ENCODE assay signal across 12 cellular contexts in the genomic region with DNA sequence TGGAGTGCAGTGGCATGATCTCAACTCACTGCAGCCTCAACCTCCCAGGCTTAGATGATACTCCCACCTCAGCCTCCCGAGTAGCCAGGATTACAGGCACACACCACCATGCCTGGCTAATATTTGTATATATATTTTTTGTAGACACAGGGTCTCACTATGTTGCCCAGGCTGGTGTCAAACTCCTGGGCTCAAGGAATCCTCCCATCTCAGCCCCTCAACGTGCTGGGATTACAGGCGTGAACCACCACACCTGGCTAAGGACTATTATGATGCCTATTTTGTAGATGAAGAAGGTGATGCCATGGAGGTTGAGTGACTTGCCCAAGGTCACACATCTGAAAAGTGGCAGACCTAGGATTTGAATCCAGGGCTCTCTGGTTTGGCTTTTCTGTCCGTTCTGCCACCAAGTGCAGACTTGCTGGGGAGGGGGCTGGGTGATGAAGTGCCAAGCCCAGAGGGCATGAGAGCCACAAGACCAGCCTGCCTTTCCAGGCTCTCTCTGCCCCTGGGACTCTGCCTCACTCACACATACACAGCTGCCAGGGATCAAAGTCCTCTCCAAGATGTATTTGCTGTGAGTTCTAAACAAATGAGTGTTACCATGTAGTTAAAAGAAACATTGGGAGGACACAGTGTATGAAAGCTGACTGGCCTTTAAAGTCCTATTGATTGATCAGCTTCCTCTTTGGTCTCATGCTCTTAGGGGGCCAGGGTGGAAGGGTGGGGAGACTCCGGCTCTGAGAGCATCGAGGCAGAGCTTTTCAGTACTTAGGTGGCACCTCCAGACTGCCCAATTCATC. TPM values are rescaled to one million over a fixed set of nuclear protein-coding genes. Genes with fewer than 3 reads are reported as not detected.
DNase-seq lines count a peak whose midpoint lies in the region; ATAC-seq lines count a peak whose summit lies in the region.
"Had no signal": no experiment of that assay in that cellular context is flagged by ENCODE, and none has a peak within 500 bp of the region (broad histone marks: within the 10 kb centered on the region; RNA-seq: fewer than 3 reads in every experiment).

No MANE protein-coding gene starts in this region.

- ATAC-seq in left lobe of liver, result peak; percentile 89
- ATAC-seq: CD8-positive, alpha-beta T cell had no signal

- DNase-seq in COLO668 (lab: John Stamatoyannopoulos, UW; ENCODE audit: unreplicated experiment) (peak; percentile 78), NCI-H69 (lab: John Stamatoyannopoulos, UW) (peak; percentile 50), left lobe of liver (ENCODE audit: low spot score) (no peak), mucosa of gallbladder (ENCODE audit: low spot score) (peak; percentile 20), HCEC 1CT (no peak), DMS 273 treated with DMSO at 0.1 percent for 48 hours (lab: John Stamatoyannopoulos, UW) (no peak), GF-D8 (lab: John Stamatoyannopoulos, UW) (no peak)
- DNase-seq: Caco-2; CD8-positive, alpha-beta T cell; DMS79 treated with DMSO at 0.1 percent for 48 hours; EL; GM23248 had no signal

RNA-seq across cellular contexts. Expression of a gene that starts 21.3 kb away (rescaled TPM):
- total RNA-seq in left lobe of liver (13.5 TPM), mucosa of gallbladder (30.6 TPM)

Comparison
In these comparisons a context has a peak if more than half of its experiments do, and no peak if none do; other contexts are left out.
1. DNase-seq: peak in COLO668 (single experiment), NCI-H69 (single experiment) and mucosa of gallbladder (single experiment); none in left lobe of liver (single experiment), HCEC 1CT (single experiment), DMS 273 treated with DMSO at 0.1 percent for 48 hours (single experiment) and GF-D8 (single experiment).